Comparison of ENCODE assay signal across 8 cellular contexts in genomic region chr1:219567341-219567947, GRCh38. TPM values are rescaled to one million over a fixed set of nuclear protein-coding genes. Genes with fewer than 3 reads are reported as not detected.
DNase-seq lines count a peak whose midpoint lies in the region; ATAC-seq, FAIRE-seq and TF ChIP-seq lines count a peak whose summit lies in the region.

No MANE protein-coding gene starts in this region.

- DNase-seq in HS-5 (ENCODE audit: low read depth) (peak; percentile 23), SHP77 (lab: John Stamatoyannopoulos, UW) (peak; percentile 57 to 73), foreskin melanocyte (peak; percentile 50), upper lobe of left lung (no peak)
- DNase-seq in stimulated activated naive CD8-positive, alpha-beta T cell treated with anti-CD3 and anti-CD28 coated beads, Interleukin-15, amount 100 ng/mL, for 72 hours = no peak

- TF ChIP-seq CTCF in upper lobe of left lung (IDR thresholded peaks at IDR 0.05) = peak in 4 of 6 experiments; percentile 16 to 40 (median 24)

- no peaks in the 10 kb centered on the region for H3K27me3 ChIP-seq in upper lobe of left lung

- TF ChIP-seq EP300 in upper lobe of left lung (IDR thresholded peaks at IDR 0.05) = no peak

- no peak overlapping the region for H3K4me3 Mint-ChIP-seq in stimulated activated naive CD8-positive, alpha-beta T cell treated with anti-CD3 and anti-CD28 coated beads, Interleukin-15, amount 100 ng/mL, for 72 hours

- ATAC-seq in GM18867 (IDR thresholded peaks at IDR 0.05; ENCODE audit: unreplicated experiment) (peak; percentile 77), upper lobe of left lung (ENCODE audit: low FRiP score in 2 of 2) (peak in 1 of 2 donors; percentile 74), HG03135 (IDR thresholded peaks at IDR 0.05; ENCODE audit: unreplicated experiment) (no peak)
- no peak for ATAC-seq in stimulated activated naive CD8-positive, alpha-beta T cell treated with anti-CD3 and anti-CD28 coated beads, Interleukin-15, amount 100 ng/mL, for 72 hours

- FAIRE-seq in A204.1 (lab: Jason Lieb, UNC) = peak; percentile 16

- H3K36me3 ChIP-seq in upper lobe of left lung = no peaks in the 10 kb centered on the region

- H3K9me3 ChIP-seq in upper lobe of left lung = no peaks in the 10 kb centered on the region

- H3K9me3 Mint-ChIP-seq in stimulated activated naive CD8-positive, alpha-beta T cell treated with anti-CD3 and anti-CD28 coated beads, Interleukin-15, amount 100 ng/mL, for 72 hours = no peaks in the 10 kb centered on the region

- no peak overlapping the region for H3K27ac ChIP-seq in upper lobe of left lung

- H3K4me1 ChIP-seq in upper lobe of left lung = no peaks in the 10 kb centered on the region

- H3K27me3 Mint-ChIP-seq in stimulated activated naive CD8-positive, alpha-beta T cell treated with anti-CD3 and anti-CD28 coated beads, Interleukin-15, amount 100 ng/mL, for 72 hours = no peaks in the 10 kb centered on the region

- H3K4me1 Mint-ChIP-seq in stimulated activated naive CD8-positive, alpha-beta T cell treated with anti-CD3 and anti-CD28 coated beads, Interleukin-15, amount 100 ng/mL, for 72 hours = no peaks in the 10 kb centered on the region

- H3K4me3 ChIP-seq in upper lobe of left lung = no peak overlapping the region

- WGBS in upper lobe of left lung, 2 donors = 49 to 67% methylated on average over 4 of the region's 4 CpGs

- no peak overlapping the region for H3K27ac Mint-ChIP-seq in stimulated activated naive CD8-positive, alpha-beta T cell treated with anti-CD3 and anti-CD28 coated beads, Interleukin-15, amount 100 ng/mL, for 72 hours

- TF ChIP-seq POLR2A in upper lobe of left lung (IDR thresholded peaks at IDR 0.05) = no peak

RNA-seq across cellular contexts. Expression of gene ZC3H11B, which starts 45.5 kb away (rescaled TPM):
- under 1 TPM in 1 of 6 donors, not detected in 5; 0.30 TPM for total RNA-seq in upper lobe of left lung

Comparison
In these comparisons a context has a peak if more than half of its experiments do, and no peak if none do; other contexts are left out.
1. DNase-seq: peak in HS-5 (single experiment), SHP77 (2 of 2) and foreskin melanocyte (single experiment); none in upper lobe of left lung (0 of 2) and stimulated activated naive CD8-positive, alpha-beta T cell treated with anti-CD3 and anti-CD28 coated beads, Interleukin-15, amount 100 ng/mL, for 72 hours (0 of 2).